18 cellular contexts compared by ENCODE assay signal in the genomic region with DNA sequence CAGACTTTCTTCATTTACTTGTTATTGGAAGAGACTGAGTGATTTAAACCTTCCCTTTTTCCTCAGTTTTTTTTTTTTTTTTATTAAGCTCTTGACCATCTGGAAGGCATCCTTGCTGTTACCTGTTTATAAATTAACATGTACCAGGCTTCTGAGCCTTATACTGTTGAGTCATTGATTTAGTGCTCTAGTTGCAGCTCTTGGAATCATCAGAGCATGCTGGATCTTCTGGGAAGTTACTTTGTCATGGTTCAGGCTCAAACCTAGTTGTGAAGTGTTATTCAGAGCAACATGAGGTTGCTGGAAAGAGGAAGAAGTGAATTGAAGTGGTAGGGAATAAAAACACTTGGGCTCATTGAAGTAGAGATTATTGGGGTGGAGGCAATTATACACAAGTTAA. TPM values are rescaled to one million over a fixed set of nuclear protein-coding genes. Genes with fewer than 3 reads are reported as not detected.
A peak's percentile ranks its signal among the peaks of the same experiment; 100 is the strongest.
DNase-seq lines count a peak whose midpoint lies in the region; ATAC-seq and TF ChIP-seq lines count a peak whose summit lies in the region.
"Had no signal": no experiment of that assay in that cellular context is flagged by ENCODE, and none has a peak within 500 bp of the region (broad histone marks: within the 10 kb centered on the region; RNA-seq: fewer than 3 reads in every experiment).

No MANE protein-coding gene starts in this region.

- H3K4me3 Mint-ChIP-seq in CD4-positive, CD25-positive, alpha-beta regulatory T cell = peak overlapping the region in 3 of 4 donors; percentile 2 to 62 (median 5)
- no peak overlapping the region for H3K4me3 Mint-ChIP-seq in nephron
- H3K4me3 Mint-ChIP-seq: dendritic cell treated with granulocyte-macrophage colony-stimulating factor and Interleukin-4, amounts not matched to agents 40 ng/mL and 50 ng/mL, for 4 days had no signal

- H3K4me3 ChIP-seq in CD4-positive, CD25-positive, alpha-beta regulatory T cell (ENCODE audit: low read depth, low read length) = no peak overlapping the region
- H3K4me3 ChIP-seq in DND-41 (ENCODE audit: low read depth in 1 of 2, low read length in 2 of 2) (no peak overlapping the region), mesendoderm (ENCODE audit: low read length) (no peak overlapping the region)
- H3K4me3 ChIP-seq: hepatocyte, SJSA1 had no signal

- ATAC-seq in CD4-positive, CD25-positive, alpha-beta regulatory T cell (ENCODE audit: low read depth in 2 of 2) = no peak
- ATAC-seq in DND-41 (ENCODE audit: insufficient read depth, low read depth) = no peak
- ATAC-seq in GM18870 (IDR thresholded peaks at IDR 0.05; ENCODE audit: unreplicated experiment) = no peak
- ATAC-seq: left colon had no signal

- H3K9ac ChIP-seq in DND-41 (ENCODE audit: low read depth, low read length) (no peak overlapping the region), mesendoderm (ENCODE audit: low read length) (no peak overlapping the region)

- no peak overlapping the region for H4K5ac ChIP-seq in mesendoderm (ENCODE audit: low read length)

- H3K23ac ChIP-seq in mesendoderm (ENCODE audit: low read length) = no peak overlapping the region

- no peak overlapping the region for H2BK120ac ChIP-seq in mesendoderm (ENCODE audit: low read depth, low read length)

- H3K9me3 Mint-ChIP-seq in CD4-positive, CD25-positive, alpha-beta regulatory T cell = no peaks in the 10 kb centered on the region
- no peaks in the 10 kb centered on the region for H3K9me3 Mint-ChIP-seq in nephron
- H3K9me3 Mint-ChIP-seq: dendritic cell treated with granulocyte-macrophage colony-stimulating factor and Interleukin-4, amounts not matched to agents 40 ng/mL and 50 ng/mL, for 4 days had no signal

- peaks cover 58% of the 10 kb centered on the region for H3K36me3 ChIP-seq in CD4-positive, CD25-positive, alpha-beta regulatory T cell (ENCODE audit: control insufficient read depth, insufficient read depth, low read length)
- peaks cover 73% of the 10 kb centered on the region for H3K36me3 ChIP-seq in DND-41 (ENCODE audit: insufficient read depth, low read length)
- H3K36me3 ChIP-seq in mesendoderm (ENCODE audit: control insufficient read depth, insufficient read depth, low read length) = no peaks in the 10 kb centered on the region

- H2BK15ac ChIP-seq in mesendoderm (replicated peaks; ENCODE audit: low read depth) = no peak overlapping the region

- no peaks in the 10 kb centered on the region for H3K27me3 Mint-ChIP-seq in CD4-positive, CD25-positive, alpha-beta regulatory T cell
- no peaks in the 10 kb centered on the region for H3K27me3 Mint-ChIP-seq in nephron (ENCODE audit: low read depth)
- H3K27me3 Mint-ChIP-seq: dendritic cell treated with granulocyte-macrophage colony-stimulating factor and Interleukin-4, amounts not matched to agents 40 ng/mL and 50 ng/mL, for 4 days had no signal

- H3K79me2 ChIP-seq in DND-41 (ENCODE audit: insufficient read depth, low read length) = peaks cover 94% of the 10 kb centered on the region
- H3K79me2 ChIP-seq in mesendoderm (ENCODE audit: control insufficient read depth, insufficient read depth, low read length) = peaks cover 43% of the 10 kb centered on the region

- H4K20me1 ChIP-seq in DND-41 (ENCODE audit: insufficient read depth, low read length) = peaks cover 74% of the 10 kb centered on the region

- H3K27ac ChIP-seq in CD4-positive, CD25-positive, alpha-beta regulatory T cell (ENCODE audit: insufficient read depth, low read length, poor library complexity, severe bottlenecking) = no peak overlapping the region
- H3K27ac ChIP-seq in DND-41 (ENCODE audit: low read length) (no peak overlapping the region), mesendoderm (ENCODE audit: low read depth, low read length) (no peak overlapping the region)
- H3K27ac ChIP-seq: SJSA1 had no signal

- H3K27me3 ChIP-seq in CD4-positive, CD25-positive, alpha-beta regulatory T cell (ENCODE audit: control insufficient read depth, insufficient read depth, low read length) = no peaks in the 10 kb centered on the region
- H3K27me3 ChIP-seq in DND-41 (ENCODE audit: insufficient read depth, low read length, poor library complexity) = no peaks in the 10 kb centered on the region
- H3K27me3 ChIP-seq in mesendoderm (ENCODE audit: insufficient read depth, low read length, poor library complexity) = no peaks in the 10 kb centered on the region
- H3K27me3 ChIP-seq: BE2C, hepatocyte, SJSA1 had no signal

- peaks cover 54% of the 10 kb centered on the region for H3K4me1 ChIP-seq in CD4-positive, CD25-positive, alpha-beta regulatory T cell (ENCODE audit: control insufficient read depth, insufficient read depth, low read length, poor library complexity, severe bottlenecking)
- peaks cover 44% of the 10 kb centered on the region for H3K4me1 ChIP-seq in DND-41 (ENCODE audit: insufficient read depth, low read length)
- peaks cover 17% of the 10 kb centered on the region for H3K4me1 ChIP-seq in mesendoderm (ENCODE audit: control insufficient read depth, low read depth, low read length)
- H3K4me1 ChIP-seq: BE2C had no signal

- peaks cover 15% of the 10 kb centered on the region for H3K79me1 ChIP-seq in mesendoderm (ENCODE audit: low read length)

- H2AK5ac ChIP-seq in mesendoderm (ENCODE audit: low read length) = no peak overlapping the region

- H3K4me1 Mint-ChIP-seq in CD4-positive, CD25-positive, alpha-beta regulatory T cell = peaks cover 17 to 87% (median 71%) of the 10 kb centered on the region in 4 donors
- H3K4me1 Mint-ChIP-seq in nephron = peaks cover 42% of the 10 kb centered on the region

- H3K4ac ChIP-seq in mesendoderm (ENCODE audit: low read depth, low read length) = no peak overlapping the region

- no peak overlapping the region for H2AFZ ChIP-seq in DND-41 (ENCODE audit: low read depth, low read length)
- H2AFZ ChIP-seq: hepatocyte had no signal

- H3K4me2 ChIP-seq in DND-41 (ENCODE audit: insufficient read depth, low read length) (peak overlapping the region; percentile 34), mesendoderm (ENCODE audit: low read length) (no peak overlapping the region)

- H3K27ac Mint-ChIP-seq in CD4-positive, CD25-positive, alpha-beta regulatory T cell = peak overlapping the region in 1 of 3 donors; percentile 30
- H3K27ac Mint-ChIP-seq in nephron = peak overlapping the region in 2 of 3 experiments; percentile 11 to 30
- H3K27ac Mint-ChIP-seq: dendritic cell treated with granulocyte-macrophage colony-stimulating factor and Interleukin-4, amounts not matched to agents 40 ng/mL and 50 ng/mL, for 4 days had no signal

- no peak for DNase-seq in CD4-positive, CD25-positive, alpha-beta regulatory T cell
- DNase-seq in DND-41 = no peak
- DNase-seq in amniotic epithelial cell (ENCODE audit: low read depth) = peak; percentile 17
- DNase-seq in hypothalamus (lab: John Stamatoyannopoulos, UW) = no peak
- DNase-seq in mesendoderm = no peak
- DNase-seq in NCI-H526 treated with DMSO at 0.1 percent for 48 hours (lab: John Stamatoyannopoulos, UW) = no peak
- DNase-seq: activated effector memory CD4-positive, alpha-beta T cell treated with anti-CD3 and anti-CD28 coated beads, Interleukin-2, amount 50 U/mL, for 16 hours; BE2C; GOT3; left colon; NCI-H187; NCI-H524 treated with DMSO at 0.1 percent for 48 hours; stimulated activated CD4-positive, alpha-beta T cell treated with anti-CD3 and anti-CD28 coated beads, Interleukin-12 subunit alpha, Interleukin-12 subunit beta, amount 100 ng/mL, for 4 hours had no signal

- TF ChIP-seq CTCF in DND-41 (IDR thresholded peaks at IDR 0.05; ENCODE audit: borderline replicate concordance, extremely low read depth, low read length, poor library complexity, severe bottlenecking) = no peak
- TF ChIP-seq CTCF in nephron (IDR thresholded peaks at IDR 0.05; ENCODE audit: unreplicated experiment in 3 of 3) = no peak

- no peaks in the 10 kb centered on the region for H3K9me3 ChIP-seq in CD4-positive, CD25-positive, alpha-beta regulatory T cell (ENCODE audit: control insufficient read depth in 2 of 2, low read length in 2 of 2)
- no peaks in the 10 kb centered on the region for H3K9me3 ChIP-seq in DND-41 (ENCODE audit: insufficient read depth, low read length, severe bottlenecking)
- H3K9me3 ChIP-seq: BE2C, SJSA1 had no signal

- H3K18ac ChIP-seq in mesendoderm (ENCODE audit: low read length) = no peak overlapping the region

- H3K36me3 Mint-ChIP-seq in CD4-positive, CD25-positive, alpha-beta regulatory T cell = peaks cover 29% of the 10 kb centered on the region
- peaks cover 49% of the 10 kb centered on the region for H3K36me3 Mint-ChIP-seq in nephron (ENCODE audit: low read depth)

- H3K56ac ChIP-seq in mesendoderm (ENCODE audit: low read length) = no peak overlapping the region

- no peak overlapping the region for H4K8ac ChIP-seq in mesendoderm (ENCODE audit: low read depth, low read length)

- H2BK5ac ChIP-seq in mesendoderm (ENCODE audit: low read length) = no peak overlapping the region

RNA-seq across cellular contexts. Expression of a gene that starts 6.3 kb away (rescaled TPM):
- total RNA-seq in CD4-positive, CD25-positive, alpha-beta regulatory T cell = 49.8 TPM
- 10 to 100 TPM; 32.1 to 38.0 (median 33.9) TPM for polyA plus RNA-seq in CD4-positive, CD25-positive, alpha-beta regulatory T cell
- 44.7 TPM for polyA plus RNA-seq in mesendoderm (2013, experiment 1 of 2)
- 42.1 TPM for polyA plus RNA-seq in mesendoderm (2013, experiment 2 of 2)

RNA-seq across cellular contexts. Expression of a gene that starts 16.7 kb away (rescaled TPM):
- total RNA-seq in CD4-positive, CD25-positive, alpha-beta regulatory T cell = 18.2 TPM
- polyA plus RNA-seq in CD4-positive, CD25-positive, alpha-beta regulatory T cell = 10 to 100 TPM; 12.6 to 16.9 (median 13.6) TPM
- polyA plus RNA-seq in mesendoderm (2013, experiment 1 of 2) = 17.4 TPM
- 16.2 TPM for polyA plus RNA-seq in mesendoderm (2013, experiment 2 of 2)

RNA-seq across cellular contexts. Expression of a gene that starts 24.5 kb away (rescaled TPM):
- total RNA-seq in CD4-positive, CD25-positive, alpha-beta regulatory T cell = 0.99 TPM
- polyA plus RNA-seq in CD4-positive, CD25-positive, alpha-beta regulatory T cell = under 1 TPM in 2 of 4 donors, not detected in 2; 0.13 to 0.41 TPM
- polyA plus RNA-seq in mesendoderm (2013, experiment 1 of 2) = 0.01 TPM
- not detected for polyA plus RNA-seq in mesendoderm (2013, experiment 2 of 2)
- total RNA-seq: SJSA1 had no signal

RNA-seq across cellular contexts. Expression of a gene that starts 37.8 kb away (rescaled TPM):
- total RNA-seq in CD4-positive, CD25-positive, alpha-beta regulatory T cell = 13.7 TPM
- 10 to 100 TPM; 15.3 to 22.6 (median 20.8) TPM for polyA plus RNA-seq in CD4-positive, CD25-positive, alpha-beta regulatory T cell
- polyA plus RNA-seq in mesendoderm (2013, experiment 1 of 2) = 28.2 TPM
- 29.3 TPM for polyA plus RNA-seq in mesendoderm (2013, experiment 2 of 2)

RNA-seq across cellular contexts. Expression of a gene that starts 38.1 kb away (rescaled TPM):
- total RNA-seq in CD4-positive, CD25-positive, alpha-beta regulatory T cell = 33.3 TPM
- polyA plus RNA-seq in CD4-positive, CD25-positive, alpha-beta regulatory T cell = 10 to 100 TPM; 63.2 to 92.4 (median 72.8) TPM
- polyA plus RNA-seq in mesendoderm (2013, experiment 1 of 2) = 92.4 TPM
- 92.7 TPM for polyA plus RNA-seq in mesendoderm (2013, experiment 2 of 2)

Comparison
In these comparisons a context has a peak if more than half of its experiments do, and no peak if none do; other contexts are left out.
1. H3K4me3 Mint-ChIP-seq: peak in CD4-positive, CD25-positive, alpha-beta regulatory T cell (3 of 4); none in nephron (0 of 3).